ENCODE assay signal across 11 cellular contexts in genomic region chr12:41663487-41664258, GRCh38.
A peak's percentile ranks its signal among the peaks of the same experiment; 100 is the strongest.
DNase-seq lines count a peak whose midpoint lies in the region; ATAC-seq, FAIRE-seq and TF ChIP-seq lines count a peak whose summit lies in the region.
"Had no signal": no experiment of that assay in that cellular context is flagged by ENCODE, and none has a peak within 500 bp of the region (broad histone marks: within the 10 kb centered on the region; RNA-seq: fewer than 3 reads in every experiment).

No MANE protein-coding gene starts in this region.

- WGBS in tibial nerve, 2 donors, result 14 to 23% methylated on average over 4 of the region's 4 CpGs

- H3K9me3 ChIP-seq in tibial nerve, result no peaks in the 10 kb centered on the region
- H3K9me3 ChIP-seq: BLaER1 had no signal

- no peaks in the 10 kb centered on the region for H3K4me1 ChIP-seq in tibial nerve
- H3K4me1 ChIP-seq: BLaER1 had no signal

- H3K27me3 ChIP-seq in tibial nerve, result no peaks in the 10 kb centered on the region
- H3K27me3 ChIP-seq: BLaER1 had no signal

- H3K4me3 ChIP-seq in tibial nerve, result no peak overlapping the region
- H3K4me3 ChIP-seq: BLaER1 had no signal

- CTCF ChIA-PET in RWPE1 (lab: Yijun Ruan, JAX), result interaction anchor here (0.6 to 1.0 kb wide), 4 partner anchors 15 to 975 kb away, joined by 3 to 9 read pairs (median 4); no protein-coding TSS in a partner anchor

- ATAC-seq in HG02840 (IDR thresholded peaks at IDR 0.05; ENCODE audit: low FRiP score, unreplicated experiment), result no peak
- ATAC-seq in HG03469 (IDR thresholded peaks at IDR 0.05; ENCODE audit: unreplicated experiment), result no peak

- DNase-seq in NCI-H2196 (lab: John Stamatoyannopoulos, UW; ENCODE audit: unreplicated experiment) (peak; percentile 5), NCI-H2196 treated with DMSO at 0.1 percent for 48 hours (lab: John Stamatoyannopoulos, UW; ENCODE audit: unreplicated experiment) (no peak), RWPE1 (ENCODE audit: low spot score) (peak; percentile 39), hepatic stellate cell (ENCODE audit: low spot score) (peak; percentile 23), tibial nerve (ENCODE audit: low spot score in 2 of 2) (no peak), GM19239 (ENCODE audit: insufficient read length, low spot score) (no peak)
- DNase-seq: activated naive CD8-positive, alpha-beta T cell treated with anti-CD3 and anti-CD28 coated beads for 36 hours had no signal

- no peak for TF ChIP-seq POLR2A in tibial nerve (IDR thresholded peaks at IDR 0.05)

- H3K36me3 ChIP-seq in tibial nerve, result no peaks in the 10 kb centered on the region
- H3K36me3 ChIP-seq: BLaER1 had no signal

- no peak for TF ChIP-seq EP300 in tibial nerve (IDR thresholded peaks at IDR 0.05)

- H3K27ac ChIP-seq in RWPE1 (no peak overlapping the region), tibial nerve (no peak overlapping the region)
- H3K27ac ChIP-seq: BLaER1, HL-60 had no signal

- TF ChIP-seq CTCF in RWPE1 (conservative IDR thresholded peaks at IDR 0.05; ENCODE audit: low read depth), result peak; percentile 37
- TF ChIP-seq CTCF in tibial nerve (IDR thresholded peaks at IDR 0.05), result peak in 3 of 5 experiments; percentile 30 to 36 (median 35)

- POLR2A ChIA-PET in RWPE1 (lab: Yijun Ruan, JAX; ENCODE audit: low non-redundant PET), result no interaction called here

- no peak for FAIRE-seq in GM19239 (lab: Jason Lieb, UNC)

Comparison
In these comparisons a context has a peak if more than half of its experiments do, and no peak if none do; other contexts are left out.
1. DNase-seq: peak in NCI-H2196 (single experiment), RWPE1 (single experiment) and hepatic stellate cell (single experiment); none in NCI-H2196 treated with DMSO at 0.1 percent for 48 hours (single experiment), tibial nerve (0 of 2) and GM19239 (single experiment).